Comparison of ENCODE assay signal across 1 cellular context in the genomic region with DNA sequence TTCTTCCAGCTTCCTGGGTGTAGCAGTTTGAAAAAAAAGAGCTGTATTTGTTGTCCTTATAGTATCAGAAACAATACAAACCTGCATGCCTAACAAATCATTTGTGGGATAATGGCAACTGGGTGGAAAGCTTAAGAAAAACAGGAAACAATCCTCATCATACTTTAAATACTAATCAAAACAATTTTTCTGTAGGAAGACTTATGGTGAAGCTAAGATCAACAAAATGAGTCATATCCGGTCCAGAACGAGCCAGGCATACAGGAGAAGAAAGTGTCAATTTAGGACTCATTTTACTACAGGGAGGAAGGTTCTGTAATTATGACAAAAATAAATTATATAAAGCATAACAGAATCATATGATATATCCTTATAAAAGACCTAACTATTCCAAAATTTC.
TF ChIP-seq lines count a peak whose summit lies in the region.

No MANE protein-coding gene starts in this region.

TF ChIP-seq in IMR-90, 13 proteins besides CTCF, POLR2A, EP300 and RAD21 (continued from another document):
- TF ChIP-seq MAFK (IDR thresholded peaks at IDR 0.05; ENCODE audit: low read depth, low read length), result no peak
- no peak for TF ChIP-seq RFX5 (IDR thresholded peaks at IDR 0.05; ENCODE audit: low read depth, low read length)
- TF ChIP-seq CHD1 (IDR thresholded peaks at IDR 0.05; ENCODE audit: low read depth, low read length), result no peak
- TF ChIP-seq SMC3 (IDR thresholded peaks at IDR 0.05; ENCODE audit: low read depth, low read length), result no peak
